Comparison of ENCODE assay signal across 24 cellular contexts in the genomic region with DNA sequence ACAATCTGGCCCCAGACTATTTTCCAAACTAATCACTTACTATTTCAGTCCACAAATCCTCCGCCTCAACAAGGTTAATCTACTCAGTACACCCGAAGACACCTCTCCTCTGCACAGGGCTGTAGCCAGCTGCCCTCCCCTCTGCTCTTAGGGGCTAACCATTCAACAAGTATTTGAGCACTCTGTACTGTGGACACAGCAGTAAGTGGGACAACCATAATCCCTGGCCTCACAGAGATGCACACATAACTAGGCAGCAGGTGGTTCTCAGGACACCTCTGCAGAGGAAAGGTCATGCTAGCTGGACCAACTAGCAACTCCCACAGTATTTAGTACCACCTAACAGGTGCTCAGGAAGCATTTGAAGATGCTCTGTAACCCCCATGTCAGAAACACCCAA. TPM values are rescaled to one million over a fixed set of nuclear protein-coding genes. Genes with fewer than 3 reads are reported as not detected.
DNase-seq lines count a peak whose midpoint lies in the region; ATAC-seq and TF ChIP-seq lines count a peak whose summit lies in the region.
"Had no signal": no experiment of that assay in that cellular context is flagged by ENCODE, and none has a peak within 500 bp of the region (broad histone marks: within the 10 kb centered on the region; RNA-seq: fewer than 3 reads in every experiment).

No MANE protein-coding gene starts in this region.

- peaks cover 16% of the 10 kb centered on the region for H3K36me3 Mint-ChIP-seq in CD4-positive, alpha-beta T cell (ENCODE audit: low read depth)
- peaks cover 8% of the 10 kb centered on the region for H3K36me3 Mint-ChIP-seq in glutamatergic neuron (ENCODE audit: unreplicated experiment)

- H3K36me3 ChIP-seq in psoas muscle (ENCODE audit: insufficient read depth in 1 of 2, low read depth in 1 of 2) (no peaks in the 10 kb centered on the region), body of pancreas (replicated peaks in 1 of 2; ENCODE audit: insufficient read depth in 1 of 2, low read depth in 2 of 2) (no peaks in the 10 kb centered on the region)

- peak in 1 of 10 experiments; percentile 16 for DNase-seq in CD4-positive, alpha-beta T cell
- DNase-seq in NCI-H82 (lab: John Stamatoyannopoulos, UW) (peak; percentile 69), glutamatergic neuron (no peak), psoas muscle (no peak), body of pancreas (no peak), NCI-H748 treated with DMSO at 0.1 percent for 48 hours (lab: John Stamatoyannopoulos, UW) (no peak)
- DNase-seq: EL, GF-D8, GOT3, NCI-H1092, NCI-H1436 treated with DMSO at 0.1 percent for 48 hours, NCI-H1930, NCI-H2227 treated with DMSO at 0.1 percent for 48 hours, NCI-H510A, SIG-M5 had no signal

- CTCF ChIA-PET in CD4-positive, alpha-beta T cell (lab: Charles Lee) = no interaction called here

- H3K4me1 ChIP-seq in psoas muscle = peaks cover 52% of the 10 kb centered on the region
- H3K4me1 ChIP-seq in body of pancreas = peaks cover 25% of the 10 kb centered on the region

- no peak overlapping the region for H3K27ac Mint-ChIP-seq in CD4-positive, alpha-beta T cell
- peak overlapping the region; percentile 45 for H3K27ac Mint-ChIP-seq in glutamatergic neuron (ENCODE audit: unreplicated experiment)
- H3K27ac Mint-ChIP-seq: B cell had no signal

- H3K27me3 ChIP-seq in CD4-positive, alpha-beta T cell (ENCODE audit: control insufficient read depth, insufficient read depth, low read length) = no peaks in the 10 kb centered on the region
- H3K27me3 ChIP-seq in psoas muscle (ENCODE audit: insufficient read depth in 3 of 3, low read length in 2 of 3) (no peaks in the 10 kb centered on the region), body of pancreas (no peaks in the 10 kb centered on the region)

- TF ChIP-seq CTCF in CD4-positive, alpha-beta T cell (IDR thresholded peaks at IDR 0.05) = no peak
- TF ChIP-seq CTCF in glutamatergic neuron (IDR thresholded peaks at IDR 0.05; ENCODE audit: partially characterized antibody, unreplicated experiment) (no peak), psoas muscle (IDR thresholded peaks at IDR 0.05) (no peak), body of pancreas (IDR thresholded peaks at IDR 0.05) (no peak)

- peaks cover 6% of the 10 kb centered on the region for H3K9me3 Mint-ChIP-seq in CD4-positive, alpha-beta T cell
- H3K9me3 Mint-ChIP-seq in glutamatergic neuron (ENCODE audit: unreplicated experiment) = peaks cover 17% of the 10 kb centered on the region
- H3K9me3 Mint-ChIP-seq: CD14-positive monocyte had no signal

- no peaks in the 10 kb centered on the region for H3K27me3 Mint-ChIP-seq in CD4-positive, alpha-beta T cell
- H3K27me3 Mint-ChIP-seq in glutamatergic neuron (ENCODE audit: unreplicated experiment) = peaks cover 8% of the 10 kb centered on the region
- H3K27me3 Mint-ChIP-seq: B cell had no signal

- intact Hi-C loops in CD4-positive, alpha-beta T cell (cut with DNase I, micrococcal nuclease) = loop anchor here in 1 of 2 experiments (10.0 kb wide), 1 partner anchor 1837 kb away; a partner anchor contains a TSS
- intact Hi-C loops in psoas muscle (cut with DNase I) = loop anchor here in 1 of 2 donors (5.0 kb wide), 1 partner anchor 35 kb away; no protein-coding TSS in a partner anchor
- intact Hi-C loops in body of pancreas (cut with DNase I) = no loop called here

- H3K4me3 Mint-ChIP-seq in CD4-positive, alpha-beta T cell = peak overlapping the region; percentile 13
- peak overlapping the region; percentile 8 for H3K4me3 Mint-ChIP-seq in glutamatergic neuron (ENCODE audit: unreplicated experiment)
- H3K4me3 Mint-ChIP-seq: B cell, CD14-positive monocyte had no signal

- TF ChIP-seq POLR2A in body of pancreas (IDR thresholded peaks at IDR 0.05) = no peak

- no peaks in the 10 kb centered on the region for H3K9me3 ChIP-seq in CD4-positive, alpha-beta T cell (ENCODE audit: control insufficient read depth, low read length)
- H3K9me3 ChIP-seq in psoas muscle (no peaks in the 10 kb centered on the region), body of pancreas (no peaks in the 10 kb centered on the region)

- no peak for ATAC-seq in CD4-positive, alpha-beta T cell (ENCODE audit: poor library complexity)
- ATAC-seq in psoas muscle = peak in 1 of 4 donors; percentile 4
- no peak for ATAC-seq in body of pancreas
- ATAC-seq in HG02678 (IDR thresholded peaks at IDR 0.05; ENCODE audit: unreplicated experiment) = no peak
- ATAC-seq: A549, HCT116, K562, Panc1, SK-N-SH treated with all-trans-retinoic acid at 6 μM for 48 hours had no signal

- H3K4me3 ChIP-seq in psoas muscle (no peak overlapping the region), body of pancreas (no peak overlapping the region)
- H3K4me3 ChIP-seq: A549, K562 had no signal

- WGBS in psoas muscle, 3 donors = 41 to 72% (median 57%) methylated on average over 2 of the region's 2 CpGs
- WGBS in body of pancreas, 2 donors = 82 to 93% methylated on average over 2 of the region's 2 CpGs

- no peak overlapping the region for H3K27ac ChIP-seq in CD4-positive, alpha-beta T cell (ENCODE audit: low read depth, low read length)
- H3K27ac ChIP-seq in psoas muscle (peak overlapping the region; percentile 81), body of pancreas (no peak overlapping the region)
- H3K27ac ChIP-seq: A549, HL-60 had no signal

- POLR2A ChIA-PET in CD4-positive, alpha-beta T cell (lab: Charles Lee) = no interaction called here

- peaks cover 70% of the 10 kb centered on the region for H3K4me1 Mint-ChIP-seq in CD4-positive, alpha-beta T cell (ENCODE audit: low read depth)
- H3K4me1 Mint-ChIP-seq in glutamatergic neuron (ENCODE audit: low read depth, unreplicated experiment) = peaks cover 44% of the 10 kb centered on the region

RNA-seq across cellular contexts. Expression of a gene that starts 5.5 kb away (rescaled TPM):
- total RNA-seq in CD4-positive, alpha-beta T cell = 10 to 100 TPM; 16.8 to 18.2 TPM
- total RNA-seq in glutamatergic neuron (ENCODE audit: unreplicated experiment) (150 TPM), psoas muscle (10 to 100 TPM; 38.0 to 48.5 (median 43.4) TPM), body of pancreas (10 to 100 TPM; 14.8 to 30.3 TPM)
- polyA plus RNA-seq in psoas muscle = 10 to 100 TPM; 21.3 to 51.5 (median 24.1) TPM

RNA-seq across cellular contexts. Expression of a gene that starts 59.3 kb away (rescaled TPM):
- 10 to 100 TPM; 16.4 to 19.6 TPM for total RNA-seq in CD4-positive, alpha-beta T cell
- total RNA-seq in glutamatergic neuron (ENCODE audit: unreplicated experiment) (48.4 TPM), psoas muscle (100 to 1,000 TPM; 140 to 233 (median 174) TPM), body of pancreas (10 to 100 TPM; 17.4 to 25.4 TPM)
- 100 to 1,000 TPM in 2 of 3 donors, 10 to 100 TPM in 1; 71.1 to 261 (median 154) TPM for polyA plus RNA-seq in psoas muscle
